Comparison of ENCODE assay signal across 1 cellular context in the genomic region with DNA sequence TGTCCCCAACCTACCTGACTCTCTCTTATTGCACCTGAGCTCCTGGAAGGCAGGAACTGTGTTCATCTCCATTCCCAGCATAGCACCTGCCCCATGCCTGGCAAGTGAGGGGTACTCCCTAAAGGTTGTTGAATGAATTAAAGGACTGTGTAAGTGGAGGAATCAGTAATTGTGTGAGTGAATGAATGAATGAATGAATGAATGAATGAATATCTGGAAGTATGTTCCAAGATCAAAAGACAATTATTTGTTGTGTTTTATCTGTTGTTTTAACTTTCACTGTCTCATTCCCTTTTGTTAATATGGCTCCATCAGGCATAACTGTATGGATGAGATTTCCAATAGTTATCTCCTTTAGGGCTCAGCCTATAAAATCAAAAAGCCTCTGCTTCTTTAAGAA.
A peak's percentile ranks its signal among the peaks of the same experiment; 100 is the strongest.
TF ChIP-seq lines count a peak whose summit lies in the region.

No MANE protein-coding gene starts in this region.

TF ChIP-seq in GM12878, 131 proteins besides CTCF, POLR2A, EP300 and RAD21:
- peak; percentile 51 for TF ChIP-seq ZNF24 (IDR thresholded peaks at IDR 0.05)
- TF ChIP-seq GABPA (IDR thresholded peaks at IDR 0.05; ENCODE audit: low read depth): no peak
